18 cellular contexts compared by ENCODE assay signal in genomic region chr12:52327830-52328500, GRCh38. TPM values are rescaled to one million over a fixed set of nuclear protein-coding genes. Genes with fewer than 3 reads are reported as not detected.
DNase-seq lines count a peak whose midpoint lies in the region; ATAC-seq, FAIRE-seq and TF ChIP-seq lines count a peak whose summit lies in the region.
"Had no signal": no experiment of that assay in that cellular context is flagged by ENCODE, and none has a peak within 500 bp of the region (broad histone marks: within the 10 kb centered on the region; RNA-seq: fewer than 3 reads in every experiment).

No MANE protein-coding gene starts in this region.

- H3K27ac ChIP-seq in 22Rv1, result no peak overlapping the region
- H3K27ac ChIP-seq in Panc1 (ENCODE audit: low read length), result peak overlapping the region; percentile 29
- H3K27ac ChIP-seq in kidney (ENCODE audit: low read depth in 2 of 2, low read length in 2 of 2), result no peak overlapping the region
- H3K27ac ChIP-seq in suprapubic skin, result no peak overlapping the region
- H3K27ac ChIP-seq: thyroid gland had no signal

- POLR2A ChIA-PET in Panc1 (lab: Charles Lee), result no interaction called here

- intact Hi-C loops in Panc1 (cut with micrococcal nuclease; ENCODE audit: unreplicated experiment) (loop anchor here (2.0 kb wide), 1 partner anchor 171 kb away; no protein-coding TSS in a partner anchor), kidney (cut with DNase I) (loop anchor here (5.0 kb wide), 1 partner anchor 171 kb away; no protein-coding TSS in a partner anchor)

- CTCF ChIA-PET in Panc1 (lab: Charles Lee), result interaction anchor here (0.6 to 2.7 kb wide), 14 partner anchors 9 to 213 kb away, joined by 3 to 15 read pairs (median 4); partner anchors contain the start of gene KRT85

- FAIRE-seq in kidney (lab: Jason Lieb, UNC), result no peak

- TF ChIP-seq CTCF in 22Rv1 (IDR thresholded peaks at IDR 0.05) (peak; percentile 6), Panc1 (IDR thresholded peaks at IDR 0.05) (no peak; the same call in none of the 2 replicates), kidney (IDR thresholded peaks at IDR 0.05; ENCODE audit: borderline replicate concordance, extremely low read depth, insufficient read depth) (no peak), suprapubic skin (IDR thresholded peaks at IDR 0.05) (peak in 1 of 2 donors; percentile 3)

- H3K36me3 ChIP-seq in Panc1 (ENCODE audit: control insufficient read depth, insufficient read depth, low read length) (no peaks in the 10 kb centered on the region), kidney (ENCODE audit: control insufficient read depth in 1 of 2, insufficient read depth in 2 of 2, low read length in 2 of 2) (no peaks in the 10 kb centered on the region), suprapubic skin (no peaks in the 10 kb centered on the region)
- H3K36me3 ChIP-seq: thyroid gland had no signal

- H3K4me1 ChIP-seq in Panc1 (ENCODE audit: control insufficient read depth, insufficient read depth, low read length) (peaks cover 7% of the 10 kb centered on the region), kidney (ENCODE audit: control insufficient read depth in 1 of 2, insufficient read depth in 1 of 2, low read depth in 1 of 2, low read length in 2 of 2) (no peaks in the 10 kb centered on the region), suprapubic skin (peaks cover 6% of the 10 kb centered on the region)

- no peak overlapping the region for H3K9ac ChIP-seq in kidney (ENCODE audit: low read length in 2 of 2)

- BruUV-seq in Panc1 (replicated peaks; lab: Mats Ljungman, UMichigan), result no TSS peak

- H3K4me3 ChIP-seq in Panc1 (ENCODE audit: low read depth in 2 of 2, low read length in 2 of 2) (no peak overlapping the region), kidney (ENCODE audit: low read length in 2 of 2) (no peak overlapping the region), suprapubic skin (no peak overlapping the region)
- H3K4me3 ChIP-seq: thyroid gland had no signal

- TF ChIP-seq POLR2A in suprapubic skin (IDR thresholded peaks at IDR 0.05), result no peak

- no peak for TF ChIP-seq EP300 in suprapubic skin (IDR thresholded peaks at IDR 0.05)

- no peak for DNase-seq in Panc1 (ENCODE audit: low read depth, low spot score)
- peak; percentile 64 for DNase-seq in kidney
- no peak for DNase-seq in suprapubic skin (ENCODE audit: low spot score in 2 of 2)
- DNase-seq in NCI-H524 (lab: John Stamatoyannopoulos, UW), result no peak
- DNase-seq in NCI-H2171 treated with DMSO at 0.1 percent for 48 hours (lab: John Stamatoyannopoulos, UW), result no peak
- DNase-seq in amniotic stem cell (lab: John Stamatoyannopoulos, UW), result no peak
- DNase-seq: cortex of kidney had no signal

- in situ Hi-C loops in Panc1 (cut with HindIII; ENCODE audit: low pct_unique_long_range_greater_than_20kb, low sequenced_read_pairs), result loop anchor here (5.0 kb wide), 1 partner anchor 46 kb away; no protein-coding TSS in a partner anchor

- H3K9me3 ChIP-seq in Panc1 (ENCODE audit: control insufficient read depth, insufficient read depth, low read depth, low read length) (no peaks in the 10 kb centered on the region), kidney (ENCODE audit: control insufficient read depth in 1 of 2, low read length in 2 of 2) (no peaks in the 10 kb centered on the region), suprapubic skin (no peaks in the 10 kb centered on the region)
- H3K9me3 ChIP-seq: thyroid gland had no signal

- no peaks in the 10 kb centered on the region for H3K27me3 ChIP-seq in Panc1 (ENCODE audit: control insufficient read depth, insufficient read depth, low read length)
- peaks cover 2% of the 10 kb centered on the region for H3K27me3 ChIP-seq in suprapubic skin
- H3K27me3 ChIP-seq: thyroid gland had no signal

- ATAC-seq in GM18498 (IDR thresholded peaks at IDR 0.05; ENCODE audit: unreplicated experiment) (peak; percentile 6), Panc1 (peak; percentile 43)

- WGBS in suprapubic skin, result 48% methylated on average over 8 of the region's 10 CpGs

RNA-seq across cellular contexts. Expression of gene KRT83, which starts 6.8 kb away (rescaled TPM):
- 0.28 TPM for total RNA-seq in Panc1 (2021; ENCODE audit: unreplicated experiment)
- 0.25 TPM for polyA plus RNA-seq in Panc1 (2012; ENCODE audit: insufficient read length)
- total RNA-seq in kidney, result not detected
- polyA plus RNA-seq in kidney (ENCODE audit: insufficient read depth, low read depth, low replicate concordance), result not detected
- 10 to 100 TPM in 3 of 4 donors, not detected in 1; 10.3 to 97.1 (median 33.9) TPM for total RNA-seq in suprapubic skin
- total RNA-seq: activated CD8-positive, alpha-beta memory T cell treated with anti-CD3 and anti-CD28 coated beads for 36 hours; activated T-helper 1 cell treated with anti-CD3 and anti-CD28 coated beads, Interleukin-12 subunit alpha, Interleukin-12 subunit beta, Interleukin-2, Interleukin-4 antibody, amounts not matched to agents 30 ng/mL and 10 ng/mL and 1 ng/mL, durations not matched to agents 14 hours and 24 hours and 36 hours; CD8-positive, alpha-beta T cell; fibroblast of villous mesenchyme; kidney epithelial cell; OCI-LY7; renal cortical epithelial cell had no signal
- polyA plus RNA-seq: neural cell had no signal

RNA-seq across cellular contexts. Expression of gene KRT81, which starts 36.6 kb away (rescaled TPM):
- total RNA-seq in Panc1 (2021; ENCODE audit: unreplicated experiment) (0.90 TPM), kidney (not detected), suprapubic skin (100 to 1,000 TPM in 1 of 4 donors, 10 to 100 TPM in 2, under 1 TPM in 1; 0.72 to 346 (median 21.0) TPM)
- 0.88 TPM for polyA plus RNA-seq in Panc1 (2012; ENCODE audit: insufficient read length)
- polyA plus RNA-seq in kidney (ENCODE audit: insufficient read depth, low read depth, low replicate concordance), result not detected
- total RNA-seq: activated CD8-positive, alpha-beta memory T cell treated with anti-CD3 and anti-CD28 coated beads for 36 hours; activated T-helper 1 cell treated with anti-CD3 and anti-CD28 coated beads, Interleukin-12 subunit alpha, Interleukin-12 subunit beta, Interleukin-2, Interleukin-4 antibody, amounts not matched to agents 30 ng/mL and 10 ng/mL and 1 ng/mL, durations not matched to agents 14 hours and 24 hours and 36 hours; CD8-positive, alpha-beta T cell; fibroblast of villous mesenchyme; OCI-LY7; renal cortical epithelial cell had no signal
- polyA plus RNA-seq: neural cell had no signal

RNA-seq across cellular contexts. Expression of gene KRT85, which starts 39.3 kb away (rescaled TPM):
- not detected for total RNA-seq in Panc1 (2021; ENCODE audit: unreplicated experiment)
- polyA plus RNA-seq in Panc1 (2012; ENCODE audit: insufficient read length), result not detected
- not detected for total RNA-seq in kidney
- 0.58 TPM for polyA plus RNA-seq in kidney (ENCODE audit: insufficient read depth, low read depth, low replicate concordance)
- total RNA-seq in suprapubic skin, result 100 to 1,000 TPM in 2 of 4 donors, 10 to 100 TPM in 1, 1 to 10 TPM in 1; 4.2 to 766 (median 96.1) TPM
- total RNA-seq: activated CD8-positive, alpha-beta memory T cell treated with anti-CD3 and anti-CD28 coated beads for 36 hours; activated T-helper 1 cell treated with anti-CD3 and anti-CD28 coated beads, Interleukin-12 subunit alpha, Interleukin-12 subunit beta, Interleukin-2, Interleukin-4 antibody, amounts not matched to agents 30 ng/mL and 10 ng/mL and 1 ng/mL, durations not matched to agents 14 hours and 24 hours and 36 hours; CD8-positive, alpha-beta T cell; fibroblast of villous mesenchyme; kidney epithelial cell; OCI-LY7; renal cortical epithelial cell; thyroid gland had no signal
- polyA plus RNA-seq: neural cell had no signal

RNA-seq across cellular contexts. Expression of gene KRT86, which starts 53.5 kb away (rescaled TPM):
- total RNA-seq in Panc1 (2021; ENCODE audit: unreplicated experiment) (1.1 TPM), kidney (1.3 TPM), suprapubic skin (100 to 1,000 TPM in 1 of 4 donors, 10 to 100 TPM in 2, 1 to 10 TPM in 1; 1.0 to 289 (median 37.0) TPM)
- 1.2 TPM for polyA plus RNA-seq in Panc1 (2012; ENCODE audit: insufficient read length)
- polyA plus RNA-seq in kidney (ENCODE audit: insufficient read depth, low read depth, low replicate concordance), result not detected
- total RNA-seq: activated CD8-positive, alpha-beta memory T cell treated with anti-CD3 and anti-CD28 coated beads for 36 hours; OCI-LY7 had no signal
- polyA plus RNA-seq: neural cell had no signal

RNA-seq across cellular contexts. Expression of gene KRT84, which starts 57.5 kb away (rescaled TPM):
- total RNA-seq in Panc1 (2021; ENCODE audit: unreplicated experiment), result not detected
- polyA plus RNA-seq in Panc1 (2012; ENCODE audit: insufficient read length), result 0.27 TPM
- not detected for total RNA-seq in kidney
- not detected for polyA plus RNA-seq in kidney (ENCODE audit: insufficient read depth, low read depth, low replicate concordance)
- 1 to 10 TPM in 1 of 4 donors, under 1 TPM in 2, not detected in 1; 0.49 to 2.1 (median 0.65) TPM for total RNA-seq in suprapubic skin
- total RNA-seq: activated CD8-positive, alpha-beta memory T cell treated with anti-CD3 and anti-CD28 coated beads for 36 hours; activated T-helper 1 cell treated with anti-CD3 and anti-CD28 coated beads, Interleukin-12 subunit alpha, Interleukin-12 subunit beta, Interleukin-2, Interleukin-4 antibody, amounts not matched to agents 30 ng/mL and 10 ng/mL and 1 ng/mL, durations not matched to agents 14 hours and 24 hours and 36 hours; CD8-positive, alpha-beta T cell; fibroblast of villous mesenchyme; kidney epithelial cell; OCI-LY7; renal cortical epithelial cell; thyroid gland had no signal
- polyA plus RNA-seq: neural cell had no signal
